ENCODE assay signal across 20 cellular contexts in genomic region chr11:107271425-107271824, GRCh38.
DNase-seq lines count a peak whose midpoint lies in the region; ATAC-seq, FAIRE-seq and TF ChIP-seq lines count a peak whose summit lies in the region.
"Had no signal": no experiment of that assay in that cellular context is flagged by ENCODE, and none has a peak within 500 bp of the region (broad histone marks: within the 10 kb centered on the region; RNA-seq: fewer than 3 reads in every experiment).

No MANE protein-coding gene starts in this region.

- no peak overlapping the region for H3K4me3 ChIP-seq in mucosa of descending colon
- H3K4me3 ChIP-seq: BLaER1, HAP-1 had no signal

- DNase-seq in NCI-H748 (lab: John Stamatoyannopoulos, UW; ENCODE audit: unreplicated experiment) (peak; percentile 30), NCI-H748 treated with DMSO at 0.1 percent for 48 hours (lab: John Stamatoyannopoulos, UW) (no peak), NCI-H69 (lab: John Stamatoyannopoulos, UW) (peak; percentile 79), mucosa of descending colon (no peak), SK-N-DZ (ENCODE audit: low spot score) (no peak), HTR-8/SVneo (ENCODE audit: insufficient read length, low spot score) (no peak), amniotic stem cell (lab: John Stamatoyannopoulos, UW) (no peak)
- DNase-seq: Caco-2; CD4-positive, CD25-positive, alpha-beta regulatory T cell; CD8-positive, alpha-beta T cell; DMS153; DND-41; GOT3; HFFc6 had no signal

- ATAC-seq in mucosa of descending colon, result peak; percentile 54
- ATAC-seq: CD8-positive, alpha-beta T cell had no signal

- no peaks in the 10 kb centered on the region for H3K9me3 ChIP-seq in mucosa of descending colon
- H3K9me3 ChIP-seq: BLaER1, Caco-2, HAP-1 had no signal

- intact Hi-C loops in mucosa of descending colon (cut with DNase I, micrococcal nuclease), result no loop called here

- FAIRE-seq in HTR-8/SVneo (lab: Jason Lieb, UNC), result no peak
- FAIRE-seq: A204.1, G401.6, GM12892, H54 had no signal

- H3K4me1 ChIP-seq in mucosa of descending colon (ENCODE audit: low read depth), result no peaks in the 10 kb centered on the region
- H3K4me1 ChIP-seq: BLaER1, Caco-2 had no signal

- no peak for TF ChIP-seq CTCF in mucosa of descending colon (IDR thresholded peaks at IDR 0.05)

- no peaks in the 10 kb centered on the region for H3K36me3 ChIP-seq in mucosa of descending colon (ENCODE audit: low read depth)
- H3K36me3 ChIP-seq: BLaER1, HAP-1 had no signal

Comparison
In these comparisons a context has a peak if more than half of its experiments do, and no peak if none do; other contexts are left out.
1. DNase-seq: peak in NCI-H748 (single experiment) and NCI-H69 (single experiment); none in NCI-H748 treated with DMSO at 0.1 percent for 48 hours (single experiment), mucosa of descending colon (0 of 3), SK-N-DZ (single experiment), HTR-8/SVneo (single experiment) and amniotic stem cell (single experiment).